ENCODE assay signal across 27 cellular contexts in the genomic region with DNA sequence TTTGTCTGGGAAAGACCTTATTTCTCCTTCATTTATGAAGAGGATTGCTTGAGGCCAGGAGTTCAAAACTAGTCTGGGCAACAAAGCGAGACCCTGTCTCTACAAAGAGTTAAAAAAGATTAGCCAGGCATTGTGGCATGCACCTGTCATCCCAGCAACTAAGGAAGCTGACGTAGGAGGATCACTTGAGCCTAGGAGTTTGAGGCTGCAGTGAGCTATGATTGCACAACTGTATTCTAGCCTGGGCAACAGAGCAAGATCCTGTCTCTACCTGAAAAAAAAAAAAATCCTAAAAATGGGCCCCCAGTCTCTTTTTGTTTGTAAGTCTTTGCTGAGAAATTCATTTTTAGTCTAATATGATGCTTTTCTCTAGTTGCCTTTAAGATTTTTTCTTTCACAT. TPM values are rescaled to one million over a fixed set of nuclear protein-coding genes. Genes with fewer than 3 reads are reported as not detected.
DNase-seq lines count a peak whose midpoint lies in the region; ATAC-seq, FAIRE-seq and TF ChIP-seq lines count a peak whose summit lies in the region.
"Had no signal": no experiment of that assay in that cellular context is flagged by ENCODE, and none has a peak within 500 bp of the region (broad histone marks: within the 10 kb centered on the region; RNA-seq: fewer than 3 reads in every experiment).

No MANE protein-coding gene starts in this region.

- TF ChIP-seq POLR2A in HepG2 (IDR thresholded peaks at IDR 0.05; ENCODE audit: insufficient read depth in 1 of 2, low read depth in 2 of 2, low read length in 2 of 2), result no peak
- TF ChIP-seq POLR2A in right lobe of liver (IDR thresholded peaks at IDR 0.05), result no peak
- no peak for TF ChIP-seq POLR2A in K562 (conservative IDR thresholded peaks at IDR 0.05)

- ATAC-seq in HepG2 (no peak), right lobe of liver (no peak), K562 (no peak), GM21619 (IDR thresholded peaks at IDR 0.05; ENCODE audit: unreplicated experiment) (no peak)
- ATAC-seq: GM12878 had no signal

- no peaks in the 10 kb centered on the region for H4K20me1 ChIP-seq in HepG2 (ENCODE audit: insufficient read depth, low read length)
- no peaks in the 10 kb centered on the region for H4K20me1 ChIP-seq in K562 (replicated peaks; ENCODE audit: control insufficient read depth, insufficient read depth, low read length)
- H4K20me1 ChIP-seq in mammary epithelial cell (ENCODE audit: insufficient read depth, low read length), result no peaks in the 10 kb centered on the region
- H4K20me1 ChIP-seq: BLaER1 had no signal

- H3K4me3 ChIP-seq in HepG2 (replicated peaks in 1 of 3; ENCODE audit: insufficient read depth in 1 of 3, low read depth in 2 of 3, low read length in 3 of 3) (no peak overlapping the region), right lobe of liver (no peak overlapping the region), K562 (no peak overlapping the region), mammary epithelial cell (replicated peaks in 1 of 3; ENCODE audit: insufficient read depth in 1 of 3, low read depth in 2 of 3, low read length in 3 of 3) (no peak overlapping the region)
- H3K4me3 ChIP-seq: BLaER1, GM12878 had no signal

- POLR2A ChIA-PET in HepG2 (lab: Yijun Ruan, JAX) (interaction anchor here (0.9 kb wide), 1 partner anchor 29 kb away, joined by 3 read pairs; no protein-coding TSS in a partner anchor), K562 (lab: Yijun Ruan, JAX) (no interaction called here)

- 48% methylated on average over 2 of the region's 2 CpGs for WGBS in HepG2 (ENCODE audit: low lambda C conversion rate)
- WGBS in right lobe of liver (ENCODE audit: insufficient coverage, low coverage, low lambda C conversion rate, missing lambda C conversion rate), result 89% methylated on average over 2 of the region's 2 CpGs
- 6% methylated on average over 2 of the region's 2 CpGs for WGBS in K562 (ENCODE audit: insufficient coverage, low coverage, missing lambda C conversion rate)
- 78% methylated on average over 2 of the region's 2 CpGs for WGBS in mammary epithelial cell (ENCODE audit: low coverage, missing lambda C conversion rate)

- BruUV-seq in HepG2 (replicated peaks; lab: Mats Ljungman, UMichigan) (no TSS peak), K562 (replicated peaks; lab: Mats Ljungman, UMichigan) (no TSS peak), mammary epithelial cell (replicated peaks; lab: Mats Ljungman, UMichigan) (no TSS peak)

- intact Hi-C loops in HepG2 (cut with micrococcal nuclease; ENCODE audit: unreplicated experiment) (no loop called here), right lobe of liver (cut with DNase I) (no loop called here), K562 (cut with micrococcal nuclease) (no loop called here), mammary epithelial cell (cut with micrococcal nuclease) (no loop called here)

- in situ Hi-C loops in HepG2 (cut with HindIII; ENCODE audit: extremely low pct_ligation_motif_present, low pct_unique_long_range_greater_than_20kb) (no loop called here), K562 (cut with MboI) (no loop called here), mammary epithelial cell (cut with MboI; ENCODE audit: low sequenced_read_pairs in 2 of 2) (no loop called here)

- DNase-seq in HepG2 (ENCODE audit: low spot score), result no peak
- no peak for DNase-seq in right lobe of liver
- DNase-seq in K562 (ENCODE audit: extremely low read depth in 1 of 4, low spot score in 3 of 4), result no peak
- no peak for DNase-seq in mammary epithelial cell
- DNase-seq in SKM-1 treated with dmso at 0.1 percent for 144 hours (lab: John Stamatoyannopoulos, UW; ENCODE audit: unreplicated experiment), result no peak
- DNase-seq: 8988T; ACHN; BE2C; C1 segment of cervical spinal cord; CD4-positive, alpha-beta memory T cell; CD4-positive, CD25-positive, alpha-beta regulatory T cell; CD8-positive, alpha-beta memory T cell; COR-L47; DMS 273 treated with DMSO at 0.1 percent for 48 hours; DMS153; DMS53; DMS79; DND-41; EL; GDM1 had no signal

- H3K27me3 ChIP-seq in HepG2 (ENCODE audit: control insufficient read depth in 1 of 2, insufficient read depth in 2 of 2, low read length in 2 of 2) (no peaks in the 10 kb centered on the region), right lobe of liver (no peaks in the 10 kb centered on the region), K562 (ENCODE audit: control insufficient read depth in 2 of 2, insufficient read depth in 2 of 2, low read length in 2 of 2) (no peaks in the 10 kb centered on the region), mammary epithelial cell (ENCODE audit: insufficient read depth, low read length) (no peaks in the 10 kb centered on the region)
- H3K27me3 ChIP-seq: BE2C, BLaER1 had no signal

- H2AFZ ChIP-seq in HepG2 (ENCODE audit: low read length) (no peak overlapping the region), K562 (ENCODE audit: low read depth, low read length) (no peak overlapping the region), mammary epithelial cell (ENCODE audit: low read depth, low read length) (no peak overlapping the region)

- H3K9ac ChIP-seq in HepG2 (ENCODE audit: insufficient read depth, low read depth, low read length), result no peak overlapping the region
- H3K9ac ChIP-seq in K562 (ENCODE audit: insufficient read depth in 1 of 2, low read depth in 2 of 2, low read length in 2 of 2), result no peak overlapping the region
- H3K9ac ChIP-seq in mammary epithelial cell (ENCODE audit: insufficient read depth, low read length), result no peak overlapping the region
- H3K9ac ChIP-seq: BLaER1 had no signal

- no peaks in the 10 kb centered on the region for H3K79me2 ChIP-seq in HepG2 (ENCODE audit: insufficient read depth, low read length)
- no peaks in the 10 kb centered on the region for H3K79me2 ChIP-seq in K562 (ENCODE audit: control insufficient read depth, insufficient read depth, low read length)
- H3K79me2 ChIP-seq in mammary epithelial cell (ENCODE audit: insufficient read depth, low read length), result no peaks in the 10 kb centered on the region

- H3K4me1 ChIP-seq in HepG2 (ENCODE audit: insufficient read depth, low read length) (peaks cover 29% of the 10 kb centered on the region), right lobe of liver (no peaks in the 10 kb centered on the region), K562 (replicated peaks in 1 of 2; ENCODE audit: control insufficient read depth in 2 of 2, insufficient read depth in 2 of 2, low read length in 2 of 2) (peaks cover 7 to 8% of the 10 kb centered on the region in 2 experiments; a peak in 4 of 5 replicates), mammary epithelial cell (ENCODE audit: insufficient read depth, low read length) (no peaks in the 10 kb centered on the region)
- H3K4me1 ChIP-seq: BE2C had no signal

- TF ChIP-seq EP300 in HepG2 (IDR thresholded peaks at IDR 0.05; ENCODE audit: low read depth in 2 of 2, low read length in 2 of 2) (no peak), HepG2 (CRISPR knock-in tag; IDR thresholded peaks at IDR 0.05; ENCODE audit: borderline replicate concordance) (no peak), Ishikawa (IDR thresholded peaks at IDR 0.05; ENCODE audit: borderline replicate concordance) (no peak), K562 (IDR thresholded peaks at IDR 0.05; ENCODE audit: low read length) (no peak)

- H3K9me1 ChIP-seq in K562 (ENCODE audit: control insufficient read depth, insufficient read depth, low read length), result no peaks in the 10 kb centered on the region

- TF ChIP-seq RAD21 in HepG2 (CRISPR knock-in tag; IDR thresholded peaks at IDR 0.05) (no peak), Ishikawa (IDR thresholded peaks at IDR 0.05; ENCODE audit: low read depth) (no peak), K562 (CRISPR knock-in tag; conservative IDR thresholded peaks at IDR 0.05 in 1 of 2, IDR thresholded peaks at IDR 0.05 in 1 of 2) (no peak)

- FAIRE-seq in HepG2 (lab: Jason Lieb, UNC) (no peak), K562 (lab: Jason Lieb, UNC) (no peak)
- FAIRE-seq: A204.1, GM12878, GM12892, GM18507 had no signal

- no peak overlapping the region for H3K27ac ChIP-seq in HepG2 (ENCODE audit: extremely low read length, insufficient read depth, low read length)
- H3K27ac ChIP-seq in right lobe of liver, result no peak overlapping the region
- H3K27ac ChIP-seq in K562 (ENCODE audit: extremely low read depth, low read depth, low read length), result no peak overlapping the region
- no peak overlapping the region for H3K27ac ChIP-seq in mammary epithelial cell (ENCODE audit: insufficient read depth, low read depth, low read length)
- H3K27ac ChIP-seq: BLaER1 had no signal

- dilution Hi-C loops in mammary epithelial cell (cut with HindIII; ENCODE audit: low sequenced_read_pairs), result no loop called here

- H3K36me3 ChIP-seq in HepG2 (replicated peaks in 1 of 2; ENCODE audit: control insufficient read depth in 1 of 2, insufficient read depth in 2 of 2, low read length in 2 of 2) (no peaks in the 10 kb centered on the region), right lobe of liver (no peaks in the 10 kb centered on the region), K562 (ENCODE audit: control insufficient read depth, insufficient read depth, low read length) (no peaks in the 10 kb centered on the region), mammary epithelial cell (ENCODE audit: insufficient read depth, low read length) (no peaks in the 10 kb centered on the region)
- H3K36me3 ChIP-seq: BE2C, BLaER1 had no signal

- H3K9me3 ChIP-seq in HepG2 (ENCODE audit: low read length), result no peaks in the 10 kb centered on the region
- no peaks in the 10 kb centered on the region for H3K9me3 ChIP-seq in right lobe of liver
- H3K9me3 ChIP-seq in K562 (replicated peaks; ENCODE audit: control insufficient read depth, insufficient read depth, low read depth, low read length), result no peaks in the 10 kb centered on the region
- no peaks in the 10 kb centered on the region for H3K9me3 ChIP-seq in mammary epithelial cell (replicated peaks; ENCODE audit: insufficient read depth, low read length)
- H3K9me3 ChIP-seq: BE2C, BLaER1 had no signal

- TF ChIP-seq CTCF in HepG2 (CRISPR knock-in tag; IDR thresholded peaks at IDR 0.05) (no peak), right lobe of liver (IDR thresholded peaks at IDR 0.05) (no peak), K562 (IDR thresholded peaks at IDR 0.05 in 2 of 3, conservative IDR thresholded peaks at IDR 0.05 in 1 of 3; ENCODE audit: insufficient read depth in 2 of 3, low read depth in 1 of 3, low read length in 3 of 3) (no peak), mammary epithelial cell (conservative IDR thresholded peaks at IDR 0.05 in 1 of 2, IDR thresholded peaks at IDR 0.05 in 1 of 2; ENCODE audit: extremely low read depth in 1 of 2, insufficient read depth in 1 of 2, low read depth in 1 of 2, low read length in 2 of 2) (no peak)

- H3K4me2 ChIP-seq in HepG2 (ENCODE audit: low read depth, low read length), result no peak overlapping the region
- H3K4me2 ChIP-seq in K562 (ENCODE audit: insufficient read depth, low read length), result no peak overlapping the region
- no peak overlapping the region for H3K4me2 ChIP-seq in mammary epithelial cell (ENCODE audit: insufficient read depth, low read depth, low read length)
- H3K4me2 ChIP-seq: BLaER1 had no signal

- CTCF ChIA-PET in HepG2 (lab: Yijun Ruan, JAX; ENCODE audit: low intra/inter-chr PET ratio, low total read pairs), result no interaction called here
- CTCF ChIA-PET in K562 (lab: Yijun Ruan, JAX; ENCODE audit: low intra/inter-chr PET ratio), result no interaction called here
- CTCF ChIA-PET in mammary epithelial cell (lab: Charles Lee; ENCODE audit: low non-redundant PET), result no interaction called here

RNA-seq across cellular contexts. Expression of gene EIF2S2, which starts 29.2 kb away (rescaled TPM):
- total RNA-seq in HepG2 (2016; rRNA removed; fragmentation: Illumina TruSeq; extraction: Trizol) (213 and 316 TPM in 2 replicates), right lobe of liver (10 to 100 TPM; 16.7 to 50.6 (median 30.8) TPM), K562 (2014; rRNA removed) (120 and 135 TPM in 2 replicates), K562 (2014; rRNA removed; fragmentation: Illumina TruSeq; extraction: Trizol) (192 and 237 TPM in 2 replicates), K562 (2015; rRNA removed; fragmentation: Illumina TruSeq; extraction: Trizol) (154 and 159 TPM in 2 replicates), K562 (2021) (114 and 118 TPM in 2 replicates), mammary epithelial cell (100 to 1,000 TPM in 1 of 2 donors, 10 to 100 TPM in 1; 99.2 to 157 TPM)
- 51.0 and 51.7 TPM in 2 replicates for total RNA-seq in HepG2 (2016; cell fraction: cytosol; rRNA removed; fragmentation: Illumina TruSeq; extraction: Trizol; ENCODE audit: low read depth)
- 208 and 329 TPM in 2 replicates for total RNA-seq in HepG2 (2016; cell fraction: insoluble cytoplasmic fraction; rRNA removed; fragmentation: Illumina TruSeq; extraction: Trizol)
- total RNA-seq in HepG2 (2016; cell fraction: membrane; rRNA removed; fragmentation: Illumina TruSeq; extraction: Trizol), result 97.8 and 98.8 TPM in 2 replicates
- total RNA-seq in HepG2 (2016; cell fraction: nucleus; rRNA removed; fragmentation: Illumina TruSeq; extraction: Trizol), result 76.0 and 84.1 TPM in 2 replicates
- polyA plus RNA-seq in HepG2 (2011; rRNA removed) (102 and 126 TPM in 2 replicates), K562 (2011; rRNA removed) (141 and 164 TPM in 2 replicates), K562 (2014; fragmentation: Illumina TruSeq; extraction: Trizol) (210 and 220 TPM in 2 replicates), K562 (2014; fragmentation: Nextera tagmentation; extraction: Ambion mirVana) (10 to 100 TPM; 79.7 to 92.3 TPM), K562 (2014; rRNA removed) (139 and 154 TPM in 2 replicates), mammary epithelial cell (83.7 TPM)
- polyA plus RNA-seq in HepG2 (2011; cell fraction: cytosol; rRNA removed), result 63.0 and 92.8 TPM in 2 replicates
- polyA plus RNA-seq in HepG2 (2011; cell fraction: nucleus; rRNA removed), result 22.9 and 30.3 TPM in 2 replicates
- polyA plus RNA-seq in HepG2 (2012), result 143 and 178 TPM in 2 replicates
- 36.0 and 36.2 TPM in 2 replicates for polyA plus RNA-seq in HepG2 (2016; cell fraction: cytosol; fragmentation: Illumina TruSeq; extraction: Trizol; ENCODE audit: low read depth)
- 299 and 317 TPM in 2 replicates for polyA plus RNA-seq in HepG2 (2016; cell fraction: insoluble cytoplasmic fraction; fragmentation: Illumina TruSeq; extraction: Trizol; ENCODE audit: low read depth)
- 66.5 and 67.3 TPM in 2 replicates for polyA plus RNA-seq in HepG2 (2016; cell fraction: membrane; fragmentation: Illumina TruSeq; extraction: Trizol; ENCODE audit: low read depth)
- polyA plus RNA-seq in HepG2 (2016; cell fraction: nucleus; fragmentation: Illumina TruSeq; extraction: Trizol; ENCODE audit: insufficient read depth, low read depth), result 111 and 114 TPM in 2 replicates
- 27.1 and 39.1 TPM in 2 replicates for polyA minus RNA-seq in HepG2 (2011; rRNA and poly(A)+ RNA removed; ENCODE audit: low replicate concordance)
- 55.0 and 56.6 TPM in 2 replicates for polyA minus RNA-seq in HepG2 (2011; cell fraction: cytosol; rRNA and poly(A)+ RNA removed)
- 34.4 and 37.0 TPM in 2 replicates for polyA minus RNA-seq in HepG2 (2011; cell fraction: nucleus; rRNA and poly(A)+ RNA removed)
- 24.4 and 38.1 TPM in 2 replicates for total RNA-seq in K562 (2011; cell fraction: chromatin; rRNA removed; ENCODE audit: low replicate concordance)
- total RNA-seq in K562 (2011; cell fraction: nucleolus; rRNA removed), result 19.0 and 21.1 TPM in 2 replicates
- 32.6 and 47.0 TPM in 2 replicates for total RNA-seq in K562 (2011; cell fraction: nucleoplasm; rRNA removed)
- polyA plus RNA-seq in K562 (2011; cell fraction: cytosol; rRNA removed), result 42.3 and 74.8 TPM in 2 replicates
- 27.0 and 49.4 TPM in 2 replicates for polyA plus RNA-seq in K562 (2011; cell fraction: nucleus; rRNA removed)
- polyA plus RNA-seq in K562 (2012), result 110 and 156 TPM in 2 replicates
- 73.8 and 89.8 TPM in 2 replicates for polyA minus RNA-seq in K562 (2011; rRNA and poly(A)+ RNA removed)
- 30.5 and 32.7 TPM in 2 replicates for polyA minus RNA-seq in K562 (2011; cell fraction: cytosol; rRNA and poly(A)+ RNA removed)
- polyA minus RNA-seq in K562 (2011; cell fraction: nucleus; rRNA and poly(A)+ RNA removed), result 9.8 and 24.8 TPM in 2 replicates
- 22.4 TPM for polyA minus RNA-seq in mammary epithelial cell

Comparison
In these comparisons a context has a peak if more than half of its experiments do, and no peak if none do; other contexts are left out.
1. Of the 241 proteins assayed by ChIP-seq in both HepG2 and K562: peak only in HepG2: CEBPB; only in K562: none; in both: CEBPG and ZNF121; in neither: 238.